In genomic region chr19:51500931-51501330, GRCh38 we compare ENCODE assay signal across 7 cellular contexts. TPM values are rescaled to one million over a fixed set of nuclear protein-coding genes. Genes with fewer than 3 reads are reported as not detected.
"Had no signal": no experiment of that assay in that cellular context is flagged by ENCODE, and none has a peak within 500 bp of the region (broad histone marks: within the 10 kb centered on the region; RNA-seq: fewer than 3 reads in every experiment).

No MANE protein-coding gene starts in this region.

RNA-seq across cellular contexts. Expression of gene SIGLEC12, which starts 0.7 kb away (rescaled TPM):
- total RNA-seq: cardiac septum, T-cell had no signal

RNA-seq across cellular contexts. Expression of gene CEACAM18, which starts 22.6 kb away (rescaled TPM):
- total RNA-seq: activated naive CD4-positive, alpha-beta T cell treated with anti-CD3 and anti-CD28 coated beads, Interleukin-2, amount 50 U/mL, for 72 hours; activated T-cell treated with anti-CD3 and anti-CD28 coated beads, Interleukin-2, amount 50 U/mL, for 4 hours; adrenal gland; cardiac septum; Right ventricle myocardium inferior; T-cell; T-helper 2 cell treated with Interferon-gamma antibody and Interleukin-4, amounts not matched to agents 100 ng/mL and 5 ng/mL, for 36 hours had no signal

RNA-seq across cellular contexts. Expression of gene SIGLEC6, which starts 30.5 kb away (rescaled TPM):
- total RNA-seq: activated naive CD4-positive, alpha-beta T cell treated with anti-CD3 and anti-CD28 coated beads, Interleukin-2, amount 50 U/mL, for 72 hours had no signal

RNA-seq across cellular contexts. Expression of gene SIGLEC8, which starts 42.7 kb away (rescaled TPM):
- total RNA-seq: activated naive CD4-positive, alpha-beta T cell treated with anti-CD3 and anti-CD28 coated beads, Interleukin-2, amount 50 U/mL, for 72 hours; activated T-cell treated with anti-CD3 and anti-CD28 coated beads, Interleukin-2, amount 50 U/mL, for 4 hours; cardiac septum; T-cell; T-helper 2 cell treated with Interferon-gamma antibody and Interleukin-4, amounts not matched to agents 100 ng/mL and 5 ng/mL, for 36 hours had no signal
